Comparison of ENCODE assay signal across 1 cellular context in genomic region chr11:123086315-123086714, GRCh38.
TF ChIP-seq lines count a peak whose summit lies in the region.

No MANE protein-coding gene starts in this region.

TF ChIP-seq in GM23338, 12 proteins besides CTCF, POLR2A, EP300 and RAD21:
- TF ChIP-seq ZNF462 (CRISPR knock-in tag; IDR thresholded peaks at IDR 0.05), result no peak
- TF ChIP-seq EZH2 (IDR thresholded peaks at IDR 0.05; ENCODE audit: low read depth, unreplicated experiment), result no peak
- no peak for TF ChIP-seq NANOG (IDR thresholded peaks at IDR 0.05; ENCODE audit: borderline replicate concordance)
- no peak for TF ChIP-seq ETS1 (IDR thresholded peaks at IDR 0.05)
